Comparison of ENCODE assay signal across 8 cellular contexts in genomic region chr12:3200032-3200617, GRCh38.
DNase-seq lines count a peak whose midpoint lies in the region; ATAC-seq and TF ChIP-seq lines count a peak whose summit lies in the region.

No MANE protein-coding gene starts in this region.

- no peak for TF ChIP-seq CTCF in stomach (IDR thresholded peaks at IDR 0.05)
- no peak for TF ChIP-seq CTCF in RWPE1 (conservative IDR thresholded peaks at IDR 0.05; ENCODE audit: low read depth)

- CTCF ChIA-PET in RWPE1 (lab: Yijun Ruan, JAX): interaction anchor here (0.6 to 1.0 kb wide), 5 partner anchors 9 to 380 kb away, joined by 3 to 4 read pairs (median 3); no protein-coding TSS in a partner anchor

- H3K27me3 Mint-ChIP-seq in natural killer cell treated with Interleukin-12 subunit alpha and Interleukin-12 subunit beta and Interleukin-15 and Interleukin-18, amount 100 ng/mL, for 72 hours: peaks cover 37 to 39% of the 10 kb centered on the region in 2 donors

- TF ChIP-seq POLR2A in stomach (IDR thresholded peaks at IDR 0.05): no peak

- DNase-seq in D341Med (ENCODE audit: low spot score): peak; percentile 96
- peak; percentile 36 for DNase-seq in NCI-H2227 treated with DMSO at 0.1 percent for 48 hours (lab: John Stamatoyannopoulos, UW)
- peak in 34 of 61 donors; percentile 13 to 73 (median 50) for DNase-seq in caudate nucleus (lab: John Stamatoyannopoulos, UW)
- DNase-seq in kidney tubule cell (ENCODE audit: low spot score): peak; percentile 29
- peak; percentile 53 for DNase-seq in stomach
- no peak for DNase-seq in RWPE1 (ENCODE audit: low spot score)
- DNase-seq in natural killer cell treated with Interleukin-12 subunit alpha and Interleukin-12 subunit beta and Interleukin-15 and Interleukin-18, amount 100 ng/mL, for 72 hours (ENCODE audit: low spot score): no peak
- DNase-seq in LoVo (ENCODE audit: low spot score): no peak

- H3K9me3 ChIP-seq in stomach: no peaks in the 10 kb centered on the region

- no peak overlapping the region for H3K4me3 Mint-ChIP-seq in natural killer cell treated with Interleukin-12 subunit alpha and Interleukin-12 subunit beta and Interleukin-15 and Interleukin-18, amount 100 ng/mL, for 72 hours

- POLR2A ChIA-PET in RWPE1 (lab: Yijun Ruan, JAX; ENCODE audit: low non-redundant PET): no interaction called here

- intact Hi-C loops in stomach (cut with DNase I; ENCODE audit: low total_unique reads): loop anchor here (10.0 kb wide), 1 partner anchor 65 kb away; no protein-coding TSS in a partner anchor

- H3K27ac ChIP-seq in caudate nucleus (ENCODE audit: low read depth, low read length) (no peak overlapping the region), stomach (peak overlapping the region in 2 of 5 donors; percentile 18 to 69), RWPE1 (no peak overlapping the region)

- 0 to 1% (median 1%) methylated on average over 11 to 49 of the region's 49 CpGs for WGBS in stomach, 5 donors

- peaks cover 0 to 3% of the 10 kb centered on the region in 2 donors for H3K4me1 Mint-ChIP-seq in natural killer cell treated with Interleukin-12 subunit alpha and Interleukin-12 subunit beta and Interleukin-15 and Interleukin-18, amount 100 ng/mL, for 72 hours (ENCODE audit: low read depth in 2 of 2)

- no peaks in the 10 kb centered on the region for H3K9me3 Mint-ChIP-seq in natural killer cell treated with Interleukin-12 subunit alpha and Interleukin-12 subunit beta and Interleukin-15 and Interleukin-18, amount 100 ng/mL, for 72 hours

- H3K4me1 ChIP-seq in stomach: peaks cover 29 to 46% (median 35%) of the 10 kb centered on the region in 4 donors

- H3K36me3 Mint-ChIP-seq in natural killer cell treated with Interleukin-12 subunit alpha and Interleukin-12 subunit beta and Interleukin-15 and Interleukin-18, amount 100 ng/mL, for 72 hours: no peaks in the 10 kb centered on the region

- peak overlapping the region; percentile 48 to 63 (median 54) for H3K4me3 ChIP-seq in stomach

- TF ChIP-seq EP300 in stomach (IDR thresholded peaks at IDR 0.05): no peak

- no peak for ATAC-seq in natural killer cell treated with Interleukin-12 subunit alpha and Interleukin-12 subunit beta and Interleukin-15 and Interleukin-18, amount 100 ng/mL, for 72 hours

- H3K27me3 ChIP-seq in stomach: peaks cover 0 to 48% (median 26%) of the 10 kb centered on the region in 3 donors

- H3K36me3 ChIP-seq in stomach: no peaks in the 10 kb centered on the region

- H3K27ac Mint-ChIP-seq in natural killer cell treated with Interleukin-12 subunit alpha and Interleukin-12 subunit beta and Interleukin-15 and Interleukin-18, amount 100 ng/mL, for 72 hours: no peak overlapping the region

Comparison
In these comparisons a context has a peak if more than half of its experiments do, and no peak if none do; other contexts are left out.
1. DNase-seq: peak in D341Med (single experiment), NCI-H2227 treated with DMSO at 0.1 percent for 48 hours (single experiment), caudate nucleus (34 of 61), kidney tubule cell (single experiment) and stomach (single experiment); none in RWPE1 (single experiment), natural killer cell treated with Interleukin-12 subunit alpha and Interleukin-12 subunit beta and Interleukin-15 and Interleukin-18, amount 100 ng/mL, for 72 hours (single experiment) and LoVo (single experiment).